ENCODE assay signal across 9 cellular contexts in genomic region chr1:14968251-14968812, GRCh38.
DNase-seq lines count a peak whose midpoint lies in the region; ATAC-seq and TF ChIP-seq lines count a peak whose summit lies in the region.
"Had no signal": no experiment of that assay in that cellular context is flagged by ENCODE, and none has a peak within 500 bp of the region (broad histone marks: within the 10 kb centered on the region; RNA-seq: fewer than 3 reads in every experiment).

No MANE protein-coding gene starts in this region.

- H3K27ac ChIP-seq in esophagus muscularis mucosa (replicated peaks in 1 of 4) = peak overlapping the region; percentile 49 to 69 (median 62)

- DNase-seq in ACHN (peak; percentile 33), RPMI7951 (ENCODE audit: low read depth) (peak; percentile 93), esophagus muscularis mucosa (ENCODE audit: extremely low spot score) (no peak), myocyte (ENCODE audit: low read depth) (peak; percentile 89), GM13976 (ENCODE audit: low spot score) (no peak), DMS79 (lab: John Stamatoyannopoulos, UW) (no peak)
- DNase-seq in activated T-cell treated with anti-CD3 and anti-CD28 coated beads, Interleukin-2, amount 50 U/mL, for 24 hours = no peak

- 50% methylated on average over 8 of the region's 14 CpGs for WGBS in esophagus muscularis mucosa

- TF ChIP-seq POLR2A in esophagus muscularis mucosa (IDR thresholded peaks at IDR 0.05; ENCODE audit: low read depth) = no peak

- H3K4me3 Mint-ChIP-seq in activated T-cell treated with anti-CD3 and anti-CD28 coated beads, Interleukin-2, amount 50 U/mL, for 24 hours = no peak overlapping the region

- H3K36me3 Mint-ChIP-seq in activated T-cell treated with anti-CD3 and anti-CD28 coated beads, Interleukin-2, amount 50 U/mL, for 24 hours (ENCODE audit: low read depth) = no peaks in the 10 kb centered on the region
- H3K36me3 Mint-ChIP-seq: CD8-positive, alpha-beta memory T cell had no signal

- no peak for ATAC-seq in GM21723 (IDR thresholded peaks at IDR 0.05; ENCODE audit: unreplicated experiment)

- no peak overlapping the region for H3K4me3 ChIP-seq in esophagus muscularis mucosa

- H3K27me3 Mint-ChIP-seq in activated T-cell treated with anti-CD3 and anti-CD28 coated beads, Interleukin-2, amount 50 U/mL, for 24 hours = peaks cover 5% of the 10 kb centered on the region

- H3K9me3 Mint-ChIP-seq in activated T-cell treated with anti-CD3 and anti-CD28 coated beads, Interleukin-2, amount 50 U/mL, for 24 hours = no peaks in the 10 kb centered on the region

- H3K4me1 ChIP-seq in esophagus muscularis mucosa = peaks cover 14 to 44% (median 40%) of the 10 kb centered on the region in 4 donors

- no peaks in the 10 kb centered on the region for H3K9me3 ChIP-seq in esophagus muscularis mucosa

- TF ChIP-seq EP300 in esophagus muscularis mucosa (IDR thresholded peaks at IDR 0.05) = no peak

- peaks cover 20% of the 10 kb centered on the region for H3K4me1 Mint-ChIP-seq in activated T-cell treated with anti-CD3 and anti-CD28 coated beads, Interleukin-2, amount 50 U/mL, for 24 hours (ENCODE audit: low read depth)

- H3K36me3 ChIP-seq in esophagus muscularis mucosa = peaks cover 0 to 4% (median 1%) of the 10 kb centered on the region in 4 donors

- intact Hi-C loops in esophagus muscularis mucosa (cut with DNase I) = loop anchor here (5.0 kb wide), 1 partner anchor 41 kb away; no protein-coding TSS in a partner anchor

- TF ChIP-seq CTCF in esophagus muscularis mucosa (IDR thresholded peaks at IDR 0.05) (no peak), GM13976 (IDR thresholded peaks at IDR 0.05; ENCODE audit: borderline replicate concordance, control extremely low read depth, extremely low read depth, insufficient read depth, missing control alignments) (no peak)

- in situ Hi-C loops in ACHN (cut with HindIII; ENCODE audit: low pct_ligation_motif_present, low pct_unique_long_range_greater_than_20kb, low sequenced_read_pairs) = no loop called here
- in situ Hi-C loops in GM13976 (cut with MboI; ENCODE audit: low sequenced_read_pairs, unreplicated experiment) = no loop called here

- no peak overlapping the region for H3K27ac Mint-ChIP-seq in activated T-cell treated with anti-CD3 and anti-CD28 coated beads, Interleukin-2, amount 50 U/mL, for 24 hours

- no peaks in the 10 kb centered on the region for H3K27me3 ChIP-seq in esophagus muscularis mucosa

Comparison
In these comparisons a context has a peak if more than half of its experiments do, and no peak if none do; other contexts are left out.
1. DNase-seq: peak in ACHN (single experiment), RPMI7951 (single experiment) and myocyte (single experiment); none in esophagus muscularis mucosa (single experiment), activated T-cell treated with anti-CD3 and anti-CD28 coated beads, Interleukin-2, amount 50 U/mL, for 24 hours (single experiment), GM13976 (single experiment) and DMS79 (single experiment).